33 cellular contexts compared by ENCODE assay signal in genomic region chr3:129519896-129520440, GRCh38. TPM values are rescaled to one million over a fixed set of nuclear protein-coding genes. Genes with fewer than 3 reads are reported as not detected.
"Had no signal": no experiment of that assay in that cellular context is flagged by ENCODE, and none has a peak within 500 bp of the region (broad histone marks: within the 10 kb centered on the region; RNA-seq: fewer than 3 reads in every experiment).

No MANE protein-coding gene starts in this region.

- H3K4me3 ChIP-seq: adrenal gland, Peyer's patch had no signal

- H3K9me3 ChIP-seq: adrenal gland, Peyer's patch had no signal

- ATAC-seq: activated CD8-positive, alpha-beta T cell treated with anti-CD3 and anti-CD28 coated beads for 36 hours; activated naive CD4-positive, alpha-beta T cell treated with anti-CD3 and anti-CD28 coated beads, Interleukin-2, amount 50 U/mL, for 72 hours; PC-3 had no signal

- H3K27me3 Mint-ChIP-seq: activated CD4-positive, alpha-beta T cell treated with anti-CD3 and anti-CD28 coated beads, Interleukin-2, amount 10 ng/mL, durations not matched to agents 24 days and 14 days; activated CD8-positive, alpha-beta T cell treated with anti-CD3 and anti-CD28 coated beads for 36 hours; activated T-cell treated with anti-CD3 and anti-CD28 coated beads, Interleukin-2, amount 50 U/mL, for 24 hours had no signal

- H3K4me3 Mint-ChIP-seq: activated CD4-positive, alpha-beta T cell treated with anti-CD3 and anti-CD28 coated beads, Interleukin-2, amount 10 ng/mL, durations not matched to agents 24 days and 14 days; activated CD8-positive, alpha-beta T cell treated with anti-CD3 and anti-CD28 coated beads for 36 hours; activated T-cell treated with anti-CD3 and anti-CD28 coated beads, Interleukin-2, amount 50 U/mL, for 24 hours; T-helper 1 cell treated with Interleukin-12 subunit alpha and Interleukin-12 subunit beta and Interleukin-4 antibody, amounts not matched to agents 30 μg/mL and 1 μg/mL, for 36 hours; T-helper 2 cell treated with Interferon-gamma antibody and Interleukin-4, amounts not matched to agents 5 μg/mL and 100 μg/mL, for 36 hours had no signal

- H3K36me3 ChIP-seq: brain microvascular endothelial cell, Peyer's patch had no signal

- H3K9me3 Mint-ChIP-seq: activated CD4-positive, alpha-beta T cell treated with anti-CD3 and anti-CD28 coated beads, Interleukin-2, amount 10 ng/mL, durations not matched to agents 24 days and 14 days; activated CD8-positive, alpha-beta T cell treated with anti-CD3 and anti-CD28 coated beads for 36 hours; activated naive CD4-positive, alpha-beta T cell treated with anti-CD3 and anti-CD28 coated beads, Interleukin-2, amount 50 U/mL, for 72 hours; activated T-cell treated with anti-CD3 and anti-CD28 coated beads, Interleukin-2, amount 50 U/mL, for 24 hours; activated T-helper 2 cell treated with anti-CD3 and anti-CD28 coated beads, Interferon-gamma antibody, Interleukin-2, Interleukin-4, amounts not matched to agents 10 μg/mL and 5 μg/mL and 100 μg/mL, durations not matched to agents 14 hours and 24 hours and 36 hours; T-helper 1 cell treated with Interleukin-12 subunit alpha and Interleukin-12 subunit beta and Interleukin-4 antibody, amounts not matched to agents 30 μg/mL and 1 μg/mL, for 36 hours; T-helper 2 cell treated with Interferon-gamma antibody and Interleukin-4, amounts not matched to agents 5 μg/mL and 100 μg/mL, for 36 hours had no signal

- H3K27me3 ChIP-seq: adrenal gland, brain microvascular endothelial cell, Peyer's patch had no signal

- H3K4me2 ChIP-seq: KMS-11 had no signal

- DNase-seq: activated CD4-positive, alpha-beta T cell treated with anti-CD3 and anti-CD28 coated beads, Interleukin-2, amount 10 ng/mL, durations not matched to agents 24 days and 14 days; activated CD4-positive, alpha-beta T cell treated with anti-CD3 and anti-CD28 coated beads, Interleukin-2, amount 50 U/mL, for 4 hours; activated CD8-positive, alpha-beta T cell treated with anti-CD3 and anti-CD28 coated beads for 36 hours; activated gamma-delta T cell; activated naive CD4-positive, alpha-beta T cell treated with Interleukin-2 at 50 U/mL for 16 hours; activated T-cell treated with anti-CD3 and anti-CD28 coated beads, Interleukin-2, amount 50 U/mL, for 24 hours; adrenal gland; anterior cingulate cortex; brain microvascular endothelial cell; central memory CD4-positive, alpha-beta T cell; MM.1S; MV-4-11; NCI-H1092; NCI-H1436 treated with DMSO at 0.1 percent for 48 hours; NCI-H1694 treated with DMSO at 0.1 percent for 48 hours; NCI-H2029; NCI-H345; NCI-H524 treated with DMSO at 0.1 percent for 48 hours; NK-92 treated with Interleukin-12 subunit alpha and Interleukin-12 subunit beta, amount 100 ng/mL, for 24 hours; PC-3; Peyer's patch; RPMI8226; SIG-M5 had no signal

- H3K4me1 ChIP-seq: adrenal gland, Peyer's patch had no signal

- H3K9ac ChIP-seq: KMS-11 had no signal

- H3K4me1 Mint-ChIP-seq: activated CD4-positive, alpha-beta T cell treated with anti-CD3 and anti-CD28 coated beads, Interleukin-2, amount 10 ng/mL, durations not matched to agents 24 days and 14 days had no signal

- H3K27ac ChIP-seq: adrenal gland, brain microvascular endothelial cell, KMS-11, Peyer's patch had no signal

- H3K36me3 Mint-ChIP-seq: activated naive CD4-positive, alpha-beta T cell treated with anti-CD3 and anti-CD28 coated beads, Interleukin-2, amount 50 U/mL, for 72 hours had no signal

- H3K27ac Mint-ChIP-seq: activated CD4-positive, alpha-beta T cell treated with anti-CD3 and anti-CD28 coated beads, Interleukin-2, amount 10 ng/mL, durations not matched to agents 24 days and 14 days; activated CD8-positive, alpha-beta T cell treated with anti-CD3 and anti-CD28 coated beads for 36 hours; activated naive CD4-positive, alpha-beta T cell treated with anti-CD3 and anti-CD28 coated beads, Interleukin-2, amount 50 U/mL, for 72 hours; activated T-cell treated with anti-CD3 and anti-CD28 coated beads, Interleukin-2, amount 50 U/mL, for 24 hours; activated T-helper 2 cell treated with anti-CD3 and anti-CD28 coated beads, Interferon-gamma antibody, Interleukin-2, Interleukin-4, amounts not matched to agents 10 μg/mL and 5 μg/mL and 100 μg/mL, durations not matched to agents 14 hours and 24 hours and 36 hours; T-helper 1 cell treated with Interleukin-12 subunit alpha and Interleukin-12 subunit beta and Interleukin-4 antibody, amounts not matched to agents 30 μg/mL and 1 μg/mL, for 36 hours; T-helper 2 cell treated with Interferon-gamma antibody and Interleukin-4, amounts not matched to agents 5 μg/mL and 100 μg/mL, for 36 hours had no signal

RNA-seq across cellular contexts. Expression of gene RHO, which starts 8.5 kb away (rescaled TPM):
- total RNA-seq: activated CD4-positive, alpha-beta T cell treated with anti-CD3 and anti-CD28 coated beads, Interleukin-2, amount 10 ng/mL, durations not matched to agents 24 days and 14 days; activated CD8-positive, alpha-beta memory T cell treated with anti-CD3 and anti-CD28 coated beads for 36 hours; activated CD8-positive, alpha-beta T cell treated with anti-CD3 and anti-CD28 coated beads for 36 hours; activated naive CD4-positive, alpha-beta T cell treated with anti-CD3 and anti-CD28 coated beads, Interleukin-2, amount 50 U/mL, for 72 hours; activated T-helper 2 cell treated with anti-CD3 and anti-CD28 coated beads, Interferon-gamma antibody, Interleukin-2, Interleukin-4, amounts not matched to agents 10 μg/mL and 5 μg/mL and 100 μg/mL, durations not matched to agents 14 hours and 24 hours and 36 hours; adrenal gland; cerebellum; LHCN-M2; NCI-H460; PC-3; Peyer's patch; SK-MEL-5 had no signal
- polyA plus RNA-seq: adrenal gland had no signal

RNA-seq across cellular contexts. Expression of gene H1-8, which starts 23.0 kb away (rescaled TPM):
- total RNA-seq: activated CD4-positive, alpha-beta T cell treated with anti-CD3 and anti-CD28 coated beads, Interleukin-2, amount 10 ng/mL, durations not matched to agents 24 days and 14 days; activated CD8-positive, alpha-beta memory T cell treated with anti-CD3 and anti-CD28 coated beads for 36 hours; activated CD8-positive, alpha-beta T cell treated with anti-CD3 and anti-CD28 coated beads for 36 hours; activated naive CD4-positive, alpha-beta T cell treated with anti-CD3 and anti-CD28 coated beads, Interleukin-2, amount 50 U/mL, for 72 hours; activated T-helper 2 cell treated with anti-CD3 and anti-CD28 coated beads, Interferon-gamma antibody, Interleukin-2, Interleukin-4, amounts not matched to agents 10 μg/mL and 5 μg/mL and 100 μg/mL, durations not matched to agents 14 hours and 24 hours and 36 hours; adrenal gland; cerebellum; LHCN-M2; NCI-H460; PC-3; Peyer's patch; SK-MEL-5 had no signal
- polyA plus RNA-seq: adrenal gland had no signal
